In genomic region chr20:19130613-19130984, GRCh38 we compare ENCODE assay signal across 16 cellular contexts.
"Had no signal": no experiment of that assay in that cellular context is flagged by ENCODE, and none has a peak within 500 bp of the region (broad histone marks: within the 10 kb centered on the region; RNA-seq: fewer than 3 reads in every experiment).

No MANE protein-coding gene starts in this region.

- H3K27me3 Mint-ChIP-seq: memory B cell had no signal

- H3K4me3 Mint-ChIP-seq: endodermal cell, memory B cell, mesothelial cell of epicardium, naive B cell, nephron had no signal

- H3K36me3 Mint-ChIP-seq: memory B cell, mesothelial cell of epicardium, naive B cell had no signal

- H3K4me1 Mint-ChIP-seq: endodermal cell, memory B cell, mesothelial cell of epicardium, naive B cell, nephron had no signal

- H3K27ac ChIP-seq: left ventricle myocardium inferior, lower lobe of right lung, skin epidermis, tibial artery had no signal

- H3K27me3 ChIP-seq: heart left ventricle, sigmoid colon, tibial artery had no signal

- H3K36me3 ChIP-seq: heart left ventricle, left ventricle myocardium inferior, lower lobe of right lung, sigmoid colon, tibial artery had no signal

- H3K4me3 ChIP-seq: heart left ventricle, left ventricle myocardium inferior, lower lobe of right lung, sigmoid colon, skin epidermis, tibial artery had no signal

- ATAC-seq: stimulated activated naive CD8-positive, alpha-beta T cell treated with anti-CD3 and anti-CD28 coated beads, Interleukin-15, Interleukin-2, amounts not matched to agents 100 U/mL and 50 U/mL, for 24 hours had no signal

- H3K9me3 ChIP-seq: lower lobe of right lung, tibial artery had no signal

- DNase-seq: dermis blood vessel endothelial cell; endodermal cell; heart left ventricle; hypothalamus; left ventricle myocardium inferior; lower lobe of right lung; naive B cell; sigmoid colon; stimulated activated CD4-positive, alpha-beta T cell treated with anti-CD3 and anti-CD28 coated beads, Interleukin-12 subunit alpha, Interleukin-12 subunit beta, amount 100 ng/mL, for 4 hours; stimulated activated CD4-positive, alpha-beta T cell treated with anti-CD3 and anti-CD28 coated beads, Interleukin-2, amount 100 ng/mL, for 48 hours; stimulated activated naive CD8-positive, alpha-beta T cell treated with anti-CD3 and anti-CD28 coated beads, Interleukin-15, Interleukin-2, amounts not matched to agents 100 U/mL and 50 U/mL, for 24 hours; tibial artery had no signal

- H3K27ac Mint-ChIP-seq: endodermal cell, memory B cell, mesothelial cell of epicardium, naive B cell, nephron had no signal

- H3K4me1 ChIP-seq: heart left ventricle, left ventricle myocardium inferior, lower lobe of right lung had no signal

- H3K9me3 Mint-ChIP-seq: memory B cell had no signal
